Comparison of ENCODE assay signal across 21 cellular contexts in the genomic region with DNA sequence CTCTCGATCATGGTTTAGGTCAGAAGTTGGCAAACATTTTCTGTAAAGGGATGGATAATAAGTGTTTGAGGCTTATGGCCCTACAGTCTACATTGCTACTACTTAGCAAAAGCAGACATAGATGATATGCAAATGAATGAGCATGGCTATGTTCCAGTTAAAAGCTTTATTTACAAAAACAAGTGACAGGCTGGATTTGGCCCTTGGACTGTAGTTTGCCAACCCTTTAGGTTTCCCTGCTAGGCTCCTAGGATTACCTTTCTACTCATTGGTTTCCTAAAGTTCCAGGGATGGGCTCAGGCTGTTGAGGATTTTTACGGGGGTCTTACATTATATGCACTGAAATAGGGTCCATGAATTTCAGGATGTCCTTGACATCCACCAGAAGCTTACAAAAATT.
"Had no signal": no experiment of that assay in that cellular context is flagged by ENCODE, and none has a peak within 500 bp of the region (broad histone marks: within the 10 kb centered on the region; RNA-seq: fewer than 3 reads in every experiment).

No MANE protein-coding gene starts in this region.

- H3K9me3 Mint-ChIP-seq: activated CD8-positive, alpha-beta T cell treated with anti-CD3 and anti-CD28 coated beads for 36 hours; activated naive CD4-positive, alpha-beta T cell treated with anti-CD3 and anti-CD28 coated beads for 36 hours; activated T-cell treated with anti-CD3 and anti-CD28 coated beads, Interleukin-2, amount 50 U/mL, for 24 hours; naive thymus-derived CD4-positive, alpha-beta T cell; neural progenitor cell had no signal

- H3K27me3 Mint-ChIP-seq: activated CD8-positive, alpha-beta T cell treated with anti-CD3 and anti-CD28 coated beads for 36 hours; activated T-cell treated with anti-CD3 and anti-CD28 coated beads, Interleukin-2, amount 50 U/mL, for 24 hours; naive thymus-derived CD4-positive, alpha-beta T cell; progenitor cell of endocrine pancreas had no signal

- H3K9ac ChIP-seq: neural progenitor cell had no signal

- H3K4me1 ChIP-seq: breast epithelium, suprapubic skin, uterus had no signal

- H3K27me3 ChIP-seq: breast epithelium, neural progenitor cell, suprapubic skin, transverse colon, uterus had no signal

- ATAC-seq: activated CD8-positive, alpha-beta T cell treated with anti-CD3 and anti-CD28 coated beads for 36 hours; mucosa of descending colon; naive thymus-derived CD4-positive, alpha-beta T cell; stimulated activated naive CD8-positive, alpha-beta T cell treated with anti-CD3 and anti-CD28 coated beads, Interleukin-15, Interleukin-2, amounts not matched to agents 100 U/mL and 50 U/mL, for 24 hours had no signal

- DNase-seq: activated CD4-positive, alpha-beta T cell treated with anti-CD3 and anti-CD28 coated beads for 4 hours; activated CD8-positive, alpha-beta T cell treated with anti-CD3 and anti-CD28 coated beads for 36 hours; activated naive CD4-positive, alpha-beta T cell treated with anti-CD3 and anti-CD28 coated beads for 36 hours; activated T-cell treated with anti-CD3 and anti-CD28 coated beads, Interleukin-2, amount 50 U/mL, for 24 hours; cortex of kidney; erythroblast; foreskin melanocyte; hypothalamus; islet precursor cell; mammary epithelial cell; mucosa of descending colon; naive thymus-derived CD4-positive, alpha-beta T cell; stimulated activated CD4-positive, alpha-beta T cell treated with anti-CD3 and anti-CD28 coated beads, Interleukin-2, amount 100 ng/mL, for 24 hours; stimulated activated naive CD8-positive, alpha-beta T cell treated with anti-CD3 and anti-CD28 coated beads, Interleukin-15, Interleukin-2, amounts not matched to agents 100 U/mL and 50 U/mL, for 24 hours; T-helper 2 cell; transverse colon; uterus had no signal

- H3K4me1 Mint-ChIP-seq: neural progenitor cell had no signal

- H3K36me3 ChIP-seq: breast epithelium, uterus had no signal

- H3K27ac ChIP-seq: breast epithelium, neural progenitor cell, suprapubic skin, transverse colon, uterus had no signal

- H3K27ac Mint-ChIP-seq: activated CD8-positive, alpha-beta T cell treated with anti-CD3 and anti-CD28 coated beads for 36 hours; activated naive CD4-positive, alpha-beta T cell treated with anti-CD3 and anti-CD28 coated beads for 36 hours; activated T-cell treated with anti-CD3 and anti-CD28 coated beads, Interleukin-2, amount 50 U/mL, for 24 hours; neural progenitor cell had no signal

- H3K9me3 ChIP-seq: breast epithelium, mucosa of descending colon, suprapubic skin, transverse colon, uterus had no signal

- H3K4me3 Mint-ChIP-seq: activated CD8-positive, alpha-beta T cell treated with anti-CD3 and anti-CD28 coated beads for 36 hours; activated naive CD4-positive, alpha-beta T cell treated with anti-CD3 and anti-CD28 coated beads for 36 hours; activated T-cell treated with anti-CD3 and anti-CD28 coated beads, Interleukin-2, amount 50 U/mL, for 24 hours; naive thymus-derived CD4-positive, alpha-beta T cell; neural progenitor cell had no signal

- H3K4me3 ChIP-seq: breast epithelium, mucosa of descending colon, neural progenitor cell, suprapubic skin, transverse colon, uterus had no signal
